In genomic region chr15:76311071-76311956, GRCh38 we compare ENCODE assay signal across 8 cellular contexts. TPM values are rescaled to one million over a fixed set of nuclear protein-coding genes. Genes with fewer than 3 reads are reported as not detected.
DNase-seq lines count a peak whose midpoint lies in the region; ATAC-seq, FAIRE-seq and TF ChIP-seq lines count a peak whose summit lies in the region.

Gene ETFA (minus strand): TSS chr15:76311469. CDS start chr15:76311388, 81 bp downstream.

- H3K4me1 ChIP-seq in transverse colon = peaks cover 4 to 21% (median 10%) of the 10 kb centered on the region in 4 donors

- TF ChIP-seq CTCF in transverse colon (IDR thresholded peaks at IDR 0.05) = no peak

- H3K36me3 ChIP-seq in transverse colon = no peaks in the 10 kb centered on the region

- no peaks in the 10 kb centered on the region for H3K27me3 Mint-ChIP-seq in activated naive CD8-positive, alpha-beta T cell treated with anti-CD3 and anti-CD28 coated beads, Interleukin-2, amount 50 U/mL, for 24 hours

- H3K9me3 Mint-ChIP-seq in activated naive CD8-positive, alpha-beta T cell treated with anti-CD3 and anti-CD28 coated beads, Interleukin-2, amount 50 U/mL, for 24 hours = no peaks in the 10 kb centered on the region

- FAIRE-seq in GM12891 (lab: Jason Lieb, UNC) = peak; percentile 93

- DNase-seq in GM12891 (ENCODE audit: insufficient read length, low spot score) (peak; percentile 98), NCI-H1417 treated with DMSO at 0.1 percent for 48 hours (lab: John Stamatoyannopoulos, UW) (peak; percentile 89), SW480 (ENCODE audit: low spot score) (peak; percentile 95), cardiac septum (ENCODE audit: low spot score) (peak; percentile 98), pons (ENCODE audit: low spot score) (peak; percentile 90), transverse colon (peak; percentile 98)
- DNase-seq in activated naive CD8-positive, alpha-beta T cell treated with anti-CD3 and anti-CD28 coated beads, Interleukin-2, amount 50 U/mL, for 24 hours = peak; percentile 95

- peak within 1 kb of the TSS; percentile 90 for H3K27ac Mint-ChIP-seq in activated naive CD8-positive, alpha-beta T cell treated with anti-CD3 and anti-CD28 coated beads, Interleukin-2, amount 50 U/mL, for 24 hours

- peaks cover 42% of the 10 kb centered on the region for H3K4me1 Mint-ChIP-seq in activated naive CD8-positive, alpha-beta T cell treated with anti-CD3 and anti-CD28 coated beads, Interleukin-2, amount 50 U/mL, for 24 hours

- peak; percentile 97 for ATAC-seq in HG02798 (IDR thresholded peaks at IDR 0.05; ENCODE audit: poor library complexity, unreplicated experiment)
- ATAC-seq in activated naive CD8-positive, alpha-beta T cell treated with anti-CD3 and anti-CD28 coated beads, Interleukin-2, amount 50 U/mL, for 24 hours = peak; percentile 100

- TF ChIP-seq EP300 in transverse colon (IDR thresholded peaks at IDR 0.05; ENCODE audit: low read depth) = no peak

- 0% methylated on average over 60 of the region's 60 CpGs; no CpG with 5 or more reads in 1 of the 2 donors for WGBS in transverse colon (ENCODE audit: low coverage in 1 of 2), 2 donors

- peaks cover 16% of the 10 kb centered on the region for H3K36me3 Mint-ChIP-seq in activated naive CD8-positive, alpha-beta T cell treated with anti-CD3 and anti-CD28 coated beads, Interleukin-2, amount 50 U/mL, for 24 hours (ENCODE audit: low read depth)

- H3K4me3 ChIP-seq in transverse colon = peak within 1 kb of the TSS; percentile 41 to 85 (median 63)

- no peaks in the 10 kb centered on the region for H3K9me3 ChIP-seq in transverse colon

- intact Hi-C loops in cardiac septum (cut with DNase I) = no loop called here
- intact Hi-C loops in transverse colon (cut with DNase I; ENCODE audit: low total_unique reads) = no loop called here

- H3K4me3 Mint-ChIP-seq in activated naive CD8-positive, alpha-beta T cell treated with anti-CD3 and anti-CD28 coated beads, Interleukin-2, amount 50 U/mL, for 24 hours = peak within 1 kb of the TSS; percentile 88

- no peaks in the 10 kb centered on the region for H3K27me3 ChIP-seq in transverse colon

- TF ChIP-seq POLR2A in GM12891 (IDR thresholded peaks at IDR 0.05; ENCODE audit: low read depth, low read length) (peak; percentile 95), transverse colon (IDR thresholded peaks at IDR 0.05) (peak; percentile 97)

- in situ Hi-C loops in transverse colon (cut with MboI; ENCODE audit: low pct_ligation_motif_present in 1 of 4, low pct_unique_long_range_greater_than_20kb in 1 of 4, low sequenced_read_pairs in 3 of 4) = no loop called here

- H3K27ac ChIP-seq in transverse colon = peak within 1 kb of the TSS; percentile 84 to 93 (median 88)

TF ChIP-seq in GM12891, 5 proteins besides CTCF, POLR2A, EP300 and RAD21:
- peak; percentile 92 for TF ChIP-seq TAF1 (IDR thresholded peaks at IDR 0.05; ENCODE audit: low read depth, low read length)
- TF ChIP-seq SPI1 (IDR thresholded peaks at IDR 0.05; ENCODE audit: low read depth, low read length) = peak; percentile 35; the same call in 1 of the 2 replicates
- TF ChIP-seq PAX5 (IDR thresholded peaks at IDR 0.05; ENCODE audit: insufficient read depth, low read length, severe bottlenecking) = peak; percentile 46
- 0 out of 2 replicates have a peak, but pooled peaks have one; percentile 50 for TF ChIP-seq POU2F2 (IDR thresholded peaks at IDR 0.05; ENCODE audit: low read depth, low read length)
- peak; percentile 90 for TF ChIP-seq POLR2AphosphoS5 (IDR thresholded peaks at IDR 0.05; ENCODE audit: low read depth, low read length)

RNA-seq across cellular contexts. Expression of gene ETFA, which starts in this region (rescaled TPM):
- 213 TPM for polyA plus RNA-seq in GM12891 (2012; ENCODE audit: low read depth, missing spikeins)
- total RNA-seq in cardiac septum (351 TPM), transverse colon (100 to 1,000 TPM in 3 of 4 donors, 10 to 100 TPM in 1; 65.8 to 195 (median 159) TPM)

Comparison
In these comparisons a context has a peak if more than half of its experiments do, and no peak if none do; other contexts are left out.
1. Peak in every context shown above with its lines: DNase-seq, ATAC-seq, H3K4me3 ChIP-seq and H3K27ac ChIP-seq.